ENCODE assay signal across 1 cellular context in genomic region chr16:73154063-73154870, GRCh38.
TF ChIP-seq lines count a peak whose summit lies in the region.

No MANE protein-coding gene starts in this region.

TF ChIP-seq in H1, 55 proteins besides CTCF, POLR2A, EP300 and RAD21 (continued from another document):
- TF ChIP-seq YY1 (IDR thresholded peaks at IDR 0.05; ENCODE audit: low read depth, low read length): no peak
- no peak for TF ChIP-seq TEAD4 (IDR thresholded peaks at IDR 0.05; ENCODE audit: low read depth, low read length)
- TF ChIP-seq KDM5A (IDR thresholded peaks at IDR 0.05; ENCODE audit: low read length): no peak
